ENCODE assay signal across 12 cellular contexts in genomic region chr5:149782018-149782899, GRCh38. TPM values are rescaled to one million over a fixed set of nuclear protein-coding genes. Genes with fewer than 3 reads are reported as not detected.
DNase-seq lines count a peak whose midpoint lies in the region; ATAC-seq and TF ChIP-seq lines count a peak whose summit lies in the region.
"Had no signal": no experiment of that assay in that cellular context is flagged by ENCODE, and none has a peak within 500 bp of the region (broad histone marks: within the 10 kb centered on the region; RNA-seq: fewer than 3 reads in every experiment).

No MANE protein-coding gene starts in this region.

- H3F3A ChIP-seq in SU-DHL-6 (ENCODE audit: insufficient read depth): peaks cover 5% of the 10 kb centered on the region; the same call in 1 of the 2 replicates

- H3K27ac ChIP-seq in SU-DHL-6 (ENCODE audit: low read depth, low read length) (peak overlapping the region; percentile 34), ovary (no peak overlapping the region)
- H3K27ac ChIP-seq: hepatocyte had no signal

- H3K9ac ChIP-seq in SU-DHL-6 (ENCODE audit: low read length): no peak overlapping the region

- peaks cover 13% of the 10 kb centered on the region for H3K4me1 ChIP-seq in ovary (ENCODE audit: insufficient read depth)

- H3K27me3 ChIP-seq in SU-DHL-6 (ENCODE audit: low read length): no peaks in the 10 kb centered on the region
- H3K27me3 ChIP-seq in ovary: no peaks in the 10 kb centered on the region
- H3K27me3 ChIP-seq: hepatocyte had no signal

- 56 to 60% (median 59%) methylated on average over 9 of the region's 9 CpGs for WGBS in ovary, 3 donors

- no peaks in the 10 kb centered on the region; the same call in 1 of the 2 replicates for H3K79me2 ChIP-seq in SU-DHL-6 (ENCODE audit: insufficient read depth, low read length)
- H3K79me2 ChIP-seq: hepatocyte had no signal

- TF ChIP-seq POLR2A in ovary (IDR thresholded peaks at IDR 0.05): no peak

- ATAC-seq in Right ventricle myocardium superior (ENCODE audit: poor library complexity) (peak; percentile 72), HG03045 (IDR thresholded peaks at IDR 0.05; ENCODE audit: unreplicated experiment) (no peak)

- DNase-seq in Daoy (ENCODE audit: low read depth) (peak; percentile 19), Right ventricle myocardium superior (peak; percentile 77), ovary (peak in 3 of 5 donors; percentile 20 to 53 (median 36)), NCI-H1436 (lab: John Stamatoyannopoulos, UW) (no peak)
- DNase-seq in activated CD4-positive, alpha-beta T cell treated with anti-CD3 and anti-CD28 coated beads for 1 hour: no peak
- DNase-seq in effector CD4-positive, alpha-beta T cell: no peak
- DNase-seq: activated naive CD4-positive, alpha-beta T cell treated with Interleukin-2 at 50 U/mL for 16 hours; NCI-H1105; NCI-H510A had no signal

- H3K9me3 ChIP-seq in SU-DHL-6 (ENCODE audit: insufficient read depth, low read length): no peaks in the 10 kb centered on the region
- H3K9me3 ChIP-seq in ovary: no peaks in the 10 kb centered on the region

- intact Hi-C loops in Right ventricle myocardium superior (cut with DNase I) (no loop called here), ovary (cut with DNase I) (no loop called here)

- no peak overlapping the region for H2AFZ ChIP-seq in SU-DHL-6 (ENCODE audit: low read depth, low read length, severe bottlenecking)
- H2AFZ ChIP-seq: hepatocyte had no signal

- H4K20me1 ChIP-seq in SU-DHL-6 (ENCODE audit: low read depth, low read length): peaks cover 2% of the 10 kb centered on the region; the same call in 1 of the 2 replicates

- H3K4me3 ChIP-seq in SU-DHL-6 (ENCODE audit: insufficient read depth, low read length, poor library complexity, severe bottlenecking) (no peak overlapping the region), ovary (no peak overlapping the region)
- H3K4me3 ChIP-seq: hepatocyte had no signal

- TF ChIP-seq CTCF in SU-DHL-6 (IDR thresholded peaks at IDR 0.05; ENCODE audit: insufficient read depth, low read length, poor library complexity, severe bottlenecking) (no peak), ovary (IDR thresholded peaks at IDR 0.05) (no peak)

- TF ChIP-seq EP300 in ovary (IDR thresholded peaks at IDR 0.05): no peak

- no peak overlapping the region for H3K4me2 ChIP-seq in SU-DHL-6 (ENCODE audit: low read depth, low read length, poor library complexity, severe bottlenecking)
- H3K4me2 ChIP-seq: hepatocyte had no signal

- no peaks in the 10 kb centered on the region for H3K9me2 ChIP-seq in SU-DHL-6 (replicated peaks; ENCODE audit: insufficient read depth, low read length)

- H3K36me3 ChIP-seq in SU-DHL-6 (ENCODE audit: low read length) (no peaks in the 10 kb centered on the region), ovary (no peaks in the 10 kb centered on the region)

RNA-seq across cellular contexts. Expression of gene PPARGC1B, which starts 52.1 kb away (rescaled TPM):
- 0.97 and 2.1 TPM in 2 replicates for total RNA-seq in Daoy (2014; rRNA removed; shearing (Covaris generic))
- total RNA-seq in Right ventricle myocardium superior: 27.9 TPM
- 10 to 100 TPM in 1 of 7 donors, 1 to 10 TPM in 5, under 1 TPM in 1; 0.36 to 10.8 (median 4.7) TPM for total RNA-seq in ovary
- polyA plus RNA-seq in ovary: 1 to 10 TPM; 1.1 to 1.5 TPM

Comparison
In these comparisons a context has a peak if more than half of its experiments do, and no peak if none do; other contexts are left out.
1. DNase-seq: peak in Daoy (single experiment), Right ventricle myocardium superior (single experiment) and ovary (3 of 5); none in activated CD4-positive, alpha-beta T cell treated with anti-CD3 and anti-CD28 coated beads for 1 hour (single experiment), NCI-H1436 (single experiment) and effector CD4-positive, alpha-beta T cell (single experiment).